Comparison of ENCODE assay signal across 16 cellular contexts in the genomic region with DNA sequence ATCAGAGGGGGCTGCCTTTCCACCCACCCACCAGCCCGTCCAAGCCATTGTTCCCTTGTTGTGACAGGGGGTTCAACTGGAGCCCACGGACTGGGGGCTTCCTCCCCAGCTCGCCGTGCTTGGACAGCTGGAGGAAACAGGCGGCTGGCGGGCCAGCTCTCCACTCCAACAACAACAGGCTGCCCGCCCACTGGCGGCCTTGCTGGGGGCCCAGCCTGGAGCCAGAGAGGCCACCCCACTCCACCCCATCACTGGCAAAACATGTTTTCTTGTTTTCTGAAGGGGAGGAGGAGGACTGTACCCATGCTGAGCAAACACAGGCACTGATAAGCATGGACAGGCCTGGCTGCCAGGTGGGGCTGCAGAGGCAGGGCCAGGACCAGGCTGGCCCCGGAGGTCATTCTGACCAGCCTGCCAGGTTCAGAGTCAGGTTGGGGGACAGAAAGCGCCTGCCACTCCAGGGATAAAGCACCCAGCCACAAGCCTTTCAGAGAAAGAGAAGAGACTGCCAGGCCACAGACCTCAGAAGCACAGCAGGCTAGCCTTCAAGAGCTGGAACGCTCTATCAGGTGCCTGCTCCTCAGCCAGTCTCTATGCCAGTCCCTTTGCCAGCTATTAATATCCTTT. TPM values are rescaled to one million over a fixed set of nuclear protein-coding genes. Genes with fewer than 3 reads are reported as not detected.
DNase-seq lines count a peak whose midpoint lies in the region; ATAC-seq and TF ChIP-seq lines count a peak whose summit lies in the region.
"Had no signal": no experiment of that assay in that cellular context is flagged by ENCODE, and none has a peak within 500 bp of the region (broad histone marks: within the 10 kb centered on the region; RNA-seq: fewer than 3 reads in every experiment).

No MANE protein-coding gene starts in this region.

- no peak overlapping the region for H3K23ac ChIP-seq in H9 (ENCODE audit: insufficient read length, low read depth, low read length)

- H2BK120ac ChIP-seq in H9 (ENCODE audit: low read depth, low read length, poor library complexity, severe bottlenecking), result no peak overlapping the region

- H3K36me3 ChIP-seq in left ventricle myocardium inferior, result peaks cover 8% of the 10 kb centered on the region
- H3K36me3 ChIP-seq in esophagus squamous epithelium, result no peaks in the 10 kb centered on the region

- H3K18ac ChIP-seq in H9 (ENCODE audit: insufficient read length, low read depth, low read length), result no peak overlapping the region

- WGBS in esophagus squamous epithelium, 2 donors, result 92 to 100% methylated on average over 1 to 2 of the region's 11 CpGs
- WGBS in H9 (ENCODE audit: extremely low coverage, insufficient read length, low lambda C conversion rate), result no CpG with 5 or more reads among the region's 11 CpGs

- H3K9me3 ChIP-seq in left ventricle myocardium inferior (replicated peaks) (peaks cover 15% of the 10 kb centered on the region), esophagus squamous epithelium (no peaks in the 10 kb centered on the region), H9 (ENCODE audit: control insufficient read depth, low read depth, low read length) (no peaks in the 10 kb centered on the region)

- H3T11ph ChIP-seq in H9 (ENCODE audit: low read length), result no peak overlapping the region

- H3K4ac ChIP-seq in H9 (ENCODE audit: low read depth, low read length), result no peak overlapping the region

- H3K79me2 ChIP-seq in H9 (ENCODE audit: insufficient read depth, low read length), result no peaks in the 10 kb centered on the region

- H3K4me2 ChIP-seq in H9 (ENCODE audit: insufficient read depth, insufficient read length, low read length), result no peak overlapping the region

- no peak overlapping the region for H3K4me3 ChIP-seq in left ventricle myocardium inferior
- H3K4me3 ChIP-seq in esophagus squamous epithelium, result no peak overlapping the region

- no peak overlapping the region for H2BK5ac ChIP-seq in H9 (ENCODE audit: insufficient read length, low read length)

- peaks cover 29% of the 10 kb centered on the region for H3K4me1 ChIP-seq in left ventricle myocardium inferior
- H3K4me1 ChIP-seq in esophagus squamous epithelium, result peaks cover 0 to 9% (median 0%) of the 10 kb centered on the region in 3 donors
- no peaks in the 10 kb centered on the region for H3K4me1 ChIP-seq in H9 (ENCODE audit: insufficient read depth, low read length)

- H3K4me1 Mint-ChIP-seq in WTC11 (no peaks in the 10 kb centered on the region), H9 (no peaks in the 10 kb centered on the region)
- H3K4me1 Mint-ChIP-seq: nephron had no signal

- H3K27ac Mint-ChIP-seq in WTC11, result no peak overlapping the region
- H3K27ac Mint-ChIP-seq in H9, result no peak overlapping the region; a peak in 1 of 7 replicates
- H3K27ac Mint-ChIP-seq: nephron had no signal

- no peak for TF ChIP-seq CTCF in WTC11 (IDR thresholded peaks at IDR 0.05)
- TF ChIP-seq CTCF in left ventricle myocardium inferior (IDR thresholded peaks at IDR 0.05; ENCODE audit: borderline replicate concordance), result no peak
- no peak for TF ChIP-seq CTCF in esophagus squamous epithelium (IDR thresholded peaks at IDR 0.05)
- no peak for TF ChIP-seq CTCF in H9 (conservative IDR thresholded peaks at IDR 0.05)

- POLR2A ChIA-PET in WTC11 (lab: Charles Lee), result no interaction called here

- no peak overlapping the region for H2BK12ac ChIP-seq in H9 (ENCODE audit: insufficient read length, low read depth, low read length)

- no peaks in the 10 kb centered on the region for H4K20me1 ChIP-seq in H9 (ENCODE audit: control insufficient read depth, insufficient read depth, insufficient read length)

- no peak overlapping the region; the same call in 1 of the 2 replicates for H3K14ac ChIP-seq in H9 (ENCODE audit: insufficient read depth, low read length)

- peak; percentile 57 for DNase-seq in NCI-H1092 treated with DMSO at 0.1 percent for 48 hours (lab: John Stamatoyannopoulos, UW)
- no peak for DNase-seq in WTC11 (ENCODE audit: low spot score)
- peak; percentile 19 for DNase-seq in left ventricle myocardium inferior
- DNase-seq in posterior vena cava (ENCODE audit: low spot score), result peak; percentile 69
- no peak for DNase-seq in stimulated activated CD4-positive, alpha-beta T cell treated with anti-CD3 and anti-CD28 coated beads, Interleukin-12 subunit alpha, Interleukin-12 subunit beta, amount 100 ng/mL, for 4 hours
- no peak for DNase-seq in esophagus squamous epithelium (lab: John Stamatoyannopoulos, UW)
- no peak for DNase-seq in H9
- DNase-seq: activated T-cell treated with anti-CD3 and anti-CD28 coated beads for 4 hours, C1 segment of cervical spinal cord, glutamatergic neuron, GOT3, Karpas-422, kidney, NCI-H2081 had no signal

- no peak overlapping the region for H2BK20ac ChIP-seq in H9 (ENCODE audit: low read depth, low read length, poor library complexity, severe bottlenecking)

- TF ChIP-seq POLR2A in esophagus squamous epithelium (IDR thresholded peaks at IDR 0.05), result no peak

- H3K27me3 Mint-ChIP-seq in WTC11 (ENCODE audit: low read depth) (no peaks in the 10 kb centered on the region; the same call in 1 of the 2 replicates), H9 (ENCODE audit: low read depth) (no peaks in the 10 kb centered on the region)

- H2AFZ ChIP-seq in H9 (ENCODE audit: low read length), result no peak overlapping the region

- no peak for ATAC-seq in WTC11
- no peak for ATAC-seq in GM18907 (IDR thresholded peaks at IDR 0.05; ENCODE audit: unreplicated experiment)

- no peaks in the 10 kb centered on the region for H3K9me3 Mint-ChIP-seq in WTC11
- H3K9me3 Mint-ChIP-seq in H9, result no peaks in the 10 kb centered on the region

- no peak overlapping the region for H2BK15ac ChIP-seq in H9 (ENCODE audit: low read depth, low read length)

- H4K5ac ChIP-seq in H9 (ENCODE audit: insufficient read length, low read depth, low read length), result no peak overlapping the region

- H3K27me3 ChIP-seq in left ventricle myocardium inferior (ENCODE audit: low read depth), result no peaks in the 10 kb centered on the region
- H3K27me3 ChIP-seq in esophagus squamous epithelium, result no peaks in the 10 kb centered on the region
- no peaks in the 10 kb centered on the region for H3K27me3 ChIP-seq in H9 (ENCODE audit: insufficient read depth, low read length)

- H3K27ac ChIP-seq in left ventricle myocardium inferior (replicated peaks) (peak overlapping the region; percentile 76), esophagus squamous epithelium (peak overlapping the region in 1 of 4 donors; percentile 18), H9 (ENCODE audit: insufficient read length, low read depth, low read length) (no peak overlapping the region)

- no peak overlapping the region for H3K9ac ChIP-seq in H9 (ENCODE audit: extremely low read depth, insufficient read length, low read length)

- CTCF ChIA-PET in WTC11 (lab: Charles Lee), result interaction anchor here (1.8 to 3.4 kb wide), 2 partner anchors 27 to 34 kb away, joined by 7 to 14 read pairs; a partner anchor contains a TSS

- no peak overlapping the region for H2AK5ac ChIP-seq in H9 (ENCODE audit: insufficient read length, low read length)

- H3K36me3 Mint-ChIP-seq in WTC11 (no peaks in the 10 kb centered on the region), H9 (ENCODE audit: insufficient read depth in 1 of 3, low read depth in 3 of 3) (no peaks in the 10 kb centered on the region)

- H3K23me2 ChIP-seq in H9 (ENCODE audit: insufficient read length, low read depth, low read length, poor library complexity, severe bottlenecking), result no peaks in the 10 kb centered on the region

- H3K79me1 ChIP-seq in H9 (ENCODE audit: insufficient read depth, low read depth, low read length, poor library complexity, severe bottlenecking), result no peaks in the 10 kb centered on the region

- H3K4me3 Mint-ChIP-seq in WTC11, result no peak overlapping the region
- no peak overlapping the region for H3K4me3 Mint-ChIP-seq in H9
- H3K4me3 Mint-ChIP-seq: nephron had no signal

- no peak overlapping the region for H4K91ac ChIP-seq in H9 (ENCODE audit: insufficient read length, low read depth, low read length)

- intact Hi-C loops in left ventricle myocardium inferior (cut with micrococcal nuclease) (no loop called here), posterior vena cava (cut with DNase I) (no loop called here), esophagus squamous epithelium (cut with DNase I) (no loop called here)

- no peak overlapping the region for H4K8ac ChIP-seq in H9 (replicated peaks; ENCODE audit: insufficient read length, low read depth, low read length)

- no peak overlapping the region for H3K56ac ChIP-seq in H9 (ENCODE audit: insufficient read length, low read depth, low read length)

TF ChIP-seq in WTC11, 78 proteins besides CTCF, POLR2A, EP300 and RAD21:
- TF ChIP-seq, protein P1, sequence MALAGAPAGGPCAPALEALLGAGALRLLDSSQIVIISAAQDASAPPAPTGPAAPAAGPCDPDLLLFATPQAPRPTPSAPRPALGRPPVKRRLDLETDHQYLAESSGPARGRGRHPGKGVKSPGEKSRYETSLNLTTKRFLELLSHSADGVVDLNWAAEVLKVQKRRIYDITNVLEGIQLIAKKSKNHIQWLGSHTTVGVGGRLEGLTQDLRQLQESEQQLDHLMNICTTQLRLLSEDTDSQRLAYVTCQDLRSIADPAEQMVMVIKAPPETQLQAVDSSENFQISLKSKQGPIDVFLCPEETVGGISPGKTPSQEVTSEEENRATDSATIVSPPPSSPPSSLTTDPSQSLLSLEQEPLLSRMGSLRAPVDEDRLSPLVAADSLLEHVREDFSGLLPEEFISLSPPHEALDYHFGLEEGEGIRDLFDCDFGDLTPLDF (CRISPR knock-in tag; IDR thresholded peaks at IDR 0.05), result no peak
- 0 out of 2 replicates have a peak, but pooled peaks have one; percentile 47 for TF ChIP-seq GABPB1 (CRISPR knock-in tag; IDR thresholded peaks at IDR 0.05)

RNA-seq across cellular contexts. Expression of a gene that starts 32.8 kb away (rescaled TPM):
- total RNA-seq in WTC11 (2021) (1.0 to 1.4 TPM (median 1.3 TPM) in 3 replicates), left ventricle myocardium inferior (27.0 TPM), posterior vena cava (10 to 100 TPM; 21.8 to 26.8 TPM), esophagus squamous epithelium (1 to 10 TPM; 2.0 to 5.0 (median 3.5) TPM), H9 (2021) (1.4 and 2.1 TPM in 2 replicates)

RNA-seq across cellular contexts. Expression of a gene that starts 34.0 kb away (rescaled TPM):
- 34.6 to 41.9 TPM (median 39.6 TPM) in 3 replicates for total RNA-seq in WTC11 (2021)
- total RNA-seq in left ventricle myocardium inferior, result 37.9 TPM
- total RNA-seq in posterior vena cava, result 10 to 100 TPM; 52.3 to 57.5 TPM
- 10 to 100 TPM; 29.5 to 41.8 (median 36.0) TPM for total RNA-seq in esophagus squamous epithelium
- total RNA-seq in H9 (2021), result 40.9 TPM in 2 replicates

RNA-seq across cellular contexts. Expression of a gene that starts 44.6 kb away (rescaled TPM):
- total RNA-seq in WTC11 (2021), result 0.34 to 0.48 TPM (median 0.46 TPM) in 3 replicates
- total RNA-seq in left ventricle myocardium inferior, result not detected
- total RNA-seq in posterior vena cava, result not detected
- 100 to 1,000 TPM in 2 of 4 donors, 10 to 100 TPM in 2; 82.6 to 123 (median 94.4) TPM for total RNA-seq in esophagus squamous epithelium
- 0.96 and 1.1 TPM in 2 replicates for total RNA-seq in H9 (2021)

Comparison
In these comparisons a context has a peak if more than half of its experiments do, and no peak if none do; other contexts are left out.
1. DNase-seq: peak in NCI-H1092 treated with DMSO at 0.1 percent for 48 hours (single experiment), left ventricle myocardium inferior (single experiment) and posterior vena cava (single experiment); none in WTC11 (single experiment), stimulated activated CD4-positive, alpha-beta T cell treated with anti-CD3 and anti-CD28 coated beads, Interleukin-12 subunit alpha, Interleukin-12 subunit beta, amount 100 ng/mL, for 4 hours (single experiment), esophagus squamous epithelium (single experiment) and H9 (single experiment).
2. RNA of a gene that starts 44.6 kb away (total RNA-seq): 82.6 to 123 TPM in esophagus squamous epithelium; 0.96 to 1.1 TPM in H9, 0.34 to 0.48 TPM in WTC11, not detected in posterior vena cava and not detected in left ventricle myocardium inferior (single experiment); every median in the first group is over 10 times any median in the second.